Comparison of ENCODE assay signal across 9 cellular contexts in genomic region chr3:87473944-87474343, GRCh38.
"Had no signal": no experiment of that assay in that cellular context is flagged by ENCODE, and none has a peak within 500 bp of the region (broad histone marks: within the 10 kb centered on the region; RNA-seq: fewer than 3 reads in every experiment).

No MANE protein-coding gene starts in this region.

- DNase-seq: IMR-90, KBM-7, KG1 had no signal

- H3K4me3 ChIP-seq: K562 had no signal

- H3K27ac Mint-ChIP-seq: IgD-negative memory B cell had no signal

- H3K27ac ChIP-seq: HL-60, KMS-11 had no signal

- H3K36me3 Mint-ChIP-seq: IgD-negative memory B cell had no signal

- H3K4me1 Mint-ChIP-seq: IgD-negative memory B cell had no signal

- FAIRE-seq: HepG2, HTR-8/SVneo, K562 had no signal

- H3K4me2 ChIP-seq: KMS-11 had no signal

- H3K4me3 Mint-ChIP-seq: IgD-negative memory B cell had no signal

- ATAC-seq: HepG2, K562 had no signal

- H3K27me3 Mint-ChIP-seq: IgD-negative memory B cell had no signal
